18 cellular contexts compared by ENCODE assay signal in genomic region chr15:40815042-40815678, GRCh38. TPM values are rescaled to one million over a fixed set of nuclear protein-coding genes. Genes with fewer than 3 reads are reported as not detected.
DNase-seq lines count a peak whose midpoint lies in the region; ATAC-seq and TF ChIP-seq lines count a peak whose summit lies in the region.
"Had no signal": no experiment of that assay in that cellular context is flagged by ENCODE, and none has a peak within 500 bp of the region (broad histone marks: within the 10 kb centered on the region; RNA-seq: fewer than 3 reads in every experiment).

No MANE protein-coding gene starts in this region.

- no peak for ATAC-seq in GM19328 (IDR thresholded peaks at IDR 0.05; ENCODE audit: unreplicated experiment)

- no peak for TF ChIP-seq CTCF in C4-2B (conservative IDR thresholded peaks at IDR 0.05)

- H3K27ac ChIP-seq in C4-2B = peak overlapping the region; percentile 30
- H3K27ac ChIP-seq: pancreas, Peyer's patch, suprapubic skin had no signal

- peak; percentile 15 for DNase-seq in NCI-H1092 treated with DMSO at 0.1 percent for 48 hours (lab: John Stamatoyannopoulos, UW)
- peak; percentile 37 for DNase-seq in cerebellar cortex (ENCODE audit: low spot score)
- DNase-seq in middle frontal gyrus (ENCODE audit: extremely low spot score, low spot score) = peak; percentile 9
- no peak for DNase-seq in H4 (ENCODE audit: low spot score)
- no peak for DNase-seq in D341Med (ENCODE audit: low spot score)
- no peak for DNase-seq in activated gamma-delta T cell (lab: John Stamatoyannopoulos, UW)
- DNase-seq: activated CD4-positive, alpha-beta T cell treated with anti-CD3 and anti-CD28 coated beads for 4 hours; AML-193; dermis blood vessel endothelial cell; EL; mesendoderm; NCI-H510A; Peyer's patch had no signal

RNA-seq across cellular contexts. Expression of gene DNAJC17, which starts 7.9 kb away (rescaled TPM):
- 50.4 and 60.5 TPM in 2 replicates for total RNA-seq in H4 (2014; rRNA removed; shearing (Covaris generic))

RNA-seq across cellular contexts. Expression of gene ZFYVE19, which starts 8.3 kb away (rescaled TPM):
- total RNA-seq in H4 (2014; rRNA removed; shearing (Covaris generic)) = 29.4 and 32.2 TPM in 2 replicates

RNA-seq across cellular contexts. Expression of gene PPP1R14D, which starts 13.3 kb away (rescaled TPM):
- total RNA-seq in H4 (2014; rRNA removed; shearing (Covaris generic)) = not detected in 2 replicates
- total RNA-seq: dermis blood vessel endothelial cell; suprapubic skin; T-helper 1 cell treated with Interleukin-12 subunit alpha and Interleukin-12 subunit beta and Interleukin-4 antibody, amounts not matched to agents 30 ng/mL and 1 ng/mL, for 36 hours had no signal

RNA-seq across cellular contexts. Expression of gene SPINT1, which starts 28.7 kb away (rescaled TPM):
- total RNA-seq in H4 (2014; rRNA removed; shearing (Covaris generic)) = 0.02 TPM in 1 of 2 replicates, not detected in the other

RNA-seq across cellular contexts. Expression of gene C15orf62, which starts 45.4 kb away (rescaled TPM):
- total RNA-seq in H4 (2014; rRNA removed; shearing (Covaris generic)) = 0.45 TPM in 1 of 2 replicates, not detected in the other

Comparison
In these comparisons a context has a peak if more than half of its experiments do, and no peak if none do; other contexts are left out.
1. DNase-seq: peak in NCI-H1092 treated with DMSO at 0.1 percent for 48 hours (single experiment), cerebellar cortex (single experiment) and middle frontal gyrus (single experiment); none in H4 (single experiment), D341Med (single experiment) and activated gamma-delta T cell (single experiment).